Comparison of ENCODE assay signal across 16 cellular contexts in the genomic region with DNA sequence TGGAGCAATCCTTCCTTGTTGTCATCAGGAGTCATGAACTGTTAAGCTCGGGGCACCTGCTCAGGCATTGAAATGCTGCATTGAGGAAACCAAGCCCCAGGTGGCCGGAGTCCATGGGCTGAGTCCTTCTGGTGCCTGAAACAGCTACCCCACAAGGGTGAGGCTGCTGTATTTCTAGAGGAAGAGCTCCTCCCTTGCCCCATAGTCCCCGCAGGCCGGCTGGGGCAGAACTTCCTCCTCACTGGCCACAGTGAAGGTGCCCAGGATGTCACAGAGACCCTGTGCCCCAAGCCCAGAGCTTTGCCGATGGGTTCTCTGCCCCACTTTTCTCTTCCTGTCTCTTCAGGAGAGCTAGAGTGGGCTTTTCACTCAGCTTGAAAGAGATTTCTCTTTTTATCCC.
A peak's percentile ranks its signal among the peaks of the same experiment; 100 is the strongest.
DNase-seq lines count a peak whose midpoint lies in the region; ATAC-seq and TF ChIP-seq lines count a peak whose summit lies in the region.
"Had no signal": no experiment of that assay in that cellular context is flagged by ENCODE, and none has a peak within 500 bp of the region (broad histone marks: within the 10 kb centered on the region; RNA-seq: fewer than 3 reads in every experiment).

No MANE protein-coding gene starts in this region.

- H2BK5ac ChIP-seq in IMR-90 (ENCODE audit: low read depth, low read length, poor library complexity, severe bottlenecking) = no peak overlapping the region
- H2BK5ac ChIP-seq in trophoblast cell (ENCODE audit: low read depth, low read length, poor library complexity) = peak overlapping the region; percentile 53

- no peaks in the 10 kb centered on the region for H3K9me3 ChIP-seq in IMR-90 (ENCODE audit: control insufficient read depth, insufficient read depth, low read length)
- no peaks in the 10 kb centered on the region for H3K9me3 ChIP-seq in trophoblast cell (ENCODE audit: insufficient read depth, low read depth, low read length)
- H3K9me3 ChIP-seq in hepatocyte (ENCODE audit: low read depth) = no peaks in the 10 kb centered on the region
- H3K9me3 ChIP-seq: Caco-2 had no signal

- H3K36me3 ChIP-seq in IMR-90 (ENCODE audit: control insufficient read depth, insufficient read depth, low read length) (no peaks in the 10 kb centered on the region), trophoblast cell (ENCODE audit: control insufficient read depth in 1 of 2, insufficient read depth in 2 of 2, low read length in 2 of 2) (peaks cover 2% of the 10 kb centered on the region in 2 experiments), hepatocyte (replicated peaks; ENCODE audit: insufficient read depth, low read depth) (no peaks in the 10 kb centered on the region)

- no TSS peak for BruUV-seq in IMR-90 (replicated peaks; lab: Mats Ljungman, UMichigan)

- H3K14ac ChIP-seq in IMR-90 (replicated peaks; ENCODE audit: low read depth, low read length) (no peak overlapping the region), trophoblast cell (ENCODE audit: low read length) (peak overlapping the region; percentile 52)

- H2BK20ac ChIP-seq in IMR-90 (ENCODE audit: low read depth, low read length) = no peak overlapping the region

- no peak overlapping the region for H3K56ac ChIP-seq in IMR-90 (ENCODE audit: extremely low read depth, insufficient read depth, low read length)

- no peaks in the 10 kb centered on the region for H3K9me1 ChIP-seq in IMR-90 (ENCODE audit: insufficient read depth, low read length)

- H3K9me2 ChIP-seq in hepatocyte (replicated peaks; ENCODE audit: insufficient read depth) = no peaks in the 10 kb centered on the region

- no peak for TF ChIP-seq POLR2A in IMR-90 (IDR thresholded peaks at IDR 0.05; ENCODE audit: low read depth, low read length)

- no peak overlapping the region for H2BK120ac ChIP-seq in IMR-90 (ENCODE audit: low read depth, low read length)
- H2BK120ac ChIP-seq in trophoblast cell (ENCODE audit: insufficient read depth, low read length, poor library complexity) = peak overlapping the region; percentile 46

- H2BK15ac ChIP-seq in IMR-90 (ENCODE audit: low read depth, low read length) = no peak overlapping the region

- H3K9ac ChIP-seq in IMR-90 (ENCODE audit: low read depth, low read length) (no peak overlapping the region), trophoblast cell (ENCODE audit: low read length) (no peak overlapping the region)

- H4K5ac ChIP-seq in IMR-90 (ENCODE audit: low read depth, low read length) = peak overlapping the region; percentile 32; the same call in 1 of the 2 replicates

- H3K27me3 ChIP-seq in IMR-90 (ENCODE audit: control insufficient read depth, insufficient read depth, low read length) = peaks cover 2% of the 10 kb centered on the region
- no peaks in the 10 kb centered on the region for H3K27me3 ChIP-seq in trophoblast cell (ENCODE audit: insufficient read depth, low read length)
- no peaks in the 10 kb centered on the region for H3K27me3 ChIP-seq in hepatocyte

- POLR2A ChIA-PET in IMR-90 (lab: Charles Lee; ENCODE audit: unreplicated experiment) = no interaction called here

- DNase-seq in IMR-90 = no peak
- peak; percentile 17 for DNase-seq in SKM-1 treated with dmso at 0.1 percent for 144 hours (lab: John Stamatoyannopoulos, UW; ENCODE audit: unreplicated experiment)
- DNase-seq in trophoblast cell = no peak
- DNase-seq in hepatocyte (ENCODE audit: low spot score) = no peak
- no peak for DNase-seq in nucleus accumbens (lab: John Stamatoyannopoulos, UW)
- DNase-seq in sciatic nerve (ENCODE audit: low spot score) = no peak
- DNase-seq in DMS53 (lab: John Stamatoyannopoulos, UW) = no peak
- DNase-seq: ACHN; AML-193; Caco-2; CD4-positive, CD25-positive, alpha-beta regulatory T cell; KG1; NCI-H1092; NCI-H510A treated with DMSO at 0.1 percent for 48 hours; SIG-M5 had no signal

- 100% methylated on average over 1 of the region's 5 CpGs; no CpG with 5 or more reads in 1 of the 2 experiments for WGBS in IMR-90 (ENCODE audit: extremely low coverage in 2 of 2, insufficient read length in 1 of 2), 2 experiments
- WGBS in trophoblast cell (ENCODE audit: extremely low coverage, insufficient coverage, insufficient read length) = no CpG with 5 or more reads among the region's 5 CpGs
- 86% methylated on average over 5 of the region's 5 CpGs for WGBS in hepatocyte (ENCODE audit: low lambda C conversion rate, missing lambda C conversion rate)

- H3K4ac ChIP-seq in IMR-90 (ENCODE audit: low read depth, low read length) = no peak overlapping the region
- H3K4ac ChIP-seq in trophoblast cell (ENCODE audit: low read depth, low read length) = no peak overlapping the region

- no peak overlapping the region for H3K4me2 ChIP-seq in IMR-90 (ENCODE audit: low read depth, low read length)
- H3K4me2 ChIP-seq in trophoblast cell (ENCODE audit: low read length) = no peak overlapping the region
- H3K4me2 ChIP-seq in hepatocyte = no peak overlapping the region

- H3K79me2 ChIP-seq in trophoblast cell (ENCODE audit: control insufficient read depth, insufficient read depth, low read length, poor library complexity) = no peaks in the 10 kb centered on the region
- no peaks in the 10 kb centered on the region for H3K79me2 ChIP-seq in hepatocyte

- CTCF ChIA-PET in IMR-90 (lab: Yijun Ruan, JAX) = no interaction called here

- H2AFZ ChIP-seq in IMR-90 (replicated peaks; ENCODE audit: low read length, poor library complexity) (no peak overlapping the region), trophoblast cell (ENCODE audit: insufficient read depth, low read length, poor library complexity) (no peak overlapping the region), hepatocyte (no peak overlapping the region)

- H2AK5ac ChIP-seq in IMR-90 (ENCODE audit: low read depth, low read length) (no peak overlapping the region; the same call in 1 of the 2 replicates), trophoblast cell (ENCODE audit: low read length) (peak overlapping the region; percentile 58)

- no peak overlapping the region for H3K23ac ChIP-seq in IMR-90 (ENCODE audit: low read depth, low read length)
- H3K23ac ChIP-seq in trophoblast cell (ENCODE audit: low read length) = no peak overlapping the region

- dilution Hi-C loops in IMR-90 (cut with HindIII; ENCODE audit: low sequenced_read_pairs, unreplicated experiment) = no loop called here

- no peak overlapping the region for H2AK9ac ChIP-seq in IMR-90 (replicated peaks; ENCODE audit: low read depth, low read length, poor library complexity)

- no peaks in the 10 kb centered on the region for H4K20me1 ChIP-seq in IMR-90 (ENCODE audit: insufficient read depth, low read length)
- H4K20me1 ChIP-seq in hepatocyte (ENCODE audit: insufficient read depth, poor library complexity, severe bottlenecking) = no peaks in the 10 kb centered on the region

- H4K91ac ChIP-seq in IMR-90 (ENCODE audit: insufficient read depth, low read depth, low read length) (no peak overlapping the region), trophoblast cell (ENCODE audit: low read depth, low read length) (peak overlapping the region; percentile 75)

- H4K12ac ChIP-seq in trophoblast cell (ENCODE audit: low read depth, low read length) = no peak overlapping the region

- no peak for TF ChIP-seq RAD21 in IMR-90 (IDR thresholded peaks at IDR 0.05; ENCODE audit: low read length)

- H3K18ac ChIP-seq in IMR-90 (ENCODE audit: low read depth, low read length) (no peak overlapping the region; the same call in 1 of the 2 replicates), trophoblast cell (ENCODE audit: low read length) (no peak overlapping the region)

- no peak for ATAC-seq in IMR-90 (ENCODE audit: low read depth)
- ATAC-seq in esophagus mucosa = peak; percentile 29
- ATAC-seq in sciatic nerve = no peak

- H3K4me3 ChIP-seq in IMR-90 (ENCODE audit: insufficient read depth, low read depth, low read length) (no peak overlapping the region), trophoblast cell (ENCODE audit: low read depth, low read length) (no peak overlapping the region), hepatocyte (no peak overlapping the region)

- TF ChIP-seq CTCF in IMR-90 (conservative IDR thresholded peaks at IDR 0.05; ENCODE audit: low read depth, low read length) (no peak), hepatocyte (IDR thresholded peaks at IDR 0.05; ENCODE audit: poor library complexity) (no peak)

- H3K79me1 ChIP-seq in IMR-90 (ENCODE audit: low read depth in 1 of 2, low read length in 2 of 2) (no peaks in the 10 kb centered on the region), trophoblast cell (ENCODE audit: low read length) (peaks cover 20% of the 10 kb centered on the region)

- in situ Hi-C loops in IMR-90 (cut with MboI; ENCODE audit: low sequenced_read_pairs) = no loop called here

- H2BK12ac ChIP-seq in trophoblast cell (ENCODE audit: low read length) = peak overlapping the region; percentile 84

- intact Hi-C loops in IMR-90 (cut with micrococcal nuclease) (no loop called here), sciatic nerve (cut with DNase I) (no loop called here)

- H3K27ac ChIP-seq in IMR-90 (ENCODE audit: insufficient read depth, low read length) = no peak overlapping the region
- no peak overlapping the region for H3K27ac ChIP-seq in trophoblast cell (ENCODE audit: low read depth, low read length)
- no peak overlapping the region for H3K27ac ChIP-seq in hepatocyte

- H3K4me1 ChIP-seq in IMR-90 (ENCODE audit: control insufficient read depth, insufficient read depth, low read length) (peaks cover 14% of the 10 kb centered on the region), trophoblast cell (ENCODE audit: control insufficient read depth in 1 of 2, insufficient read depth in 2 of 2, low read length in 2 of 2) (peaks cover 27 to 30% of the 10 kb centered on the region in 2 experiments), hepatocyte (ENCODE audit: insufficient read depth) (no peaks in the 10 kb centered on the region)
- H3K4me1 ChIP-seq: Caco-2 had no signal

- no peak overlapping the region; a peak in 1 of 4 replicates for H4K8ac ChIP-seq in IMR-90 (ENCODE audit: low read depth in 2 of 2, low read length in 2 of 2)
- peak overlapping the region; percentile 55 for H4K8ac ChIP-seq in trophoblast cell (ENCODE audit: low read depth, low read length)

TF ChIP-seq in IMR-90, 13 proteins besides CTCF, POLR2A, EP300 and RAD21 (continues in another document):
- TF ChIP-seq, protein P1, sequence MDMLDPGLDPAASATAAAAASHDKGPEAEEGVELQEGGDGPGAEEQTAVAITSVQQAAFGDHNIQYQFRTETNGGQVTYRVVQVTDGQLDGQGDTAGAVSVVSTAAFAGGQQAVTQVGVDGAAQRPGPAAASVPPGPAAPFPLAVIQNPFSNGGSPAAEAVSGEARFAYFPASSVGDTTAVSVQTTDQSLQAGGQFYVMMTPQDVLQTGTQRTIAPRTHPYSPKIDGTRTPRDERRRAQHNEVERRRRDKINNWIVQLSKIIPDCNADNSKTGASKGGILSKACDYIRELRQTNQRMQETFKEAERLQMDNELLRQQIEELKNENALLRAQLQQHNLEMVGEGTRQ (IDR thresholded peaks at IDR 0.05; ENCODE audit: low read depth, low read length) = no peak
